In genomic region chr20:7710440-7710839, GRCh38 we compare ENCODE assay signal across 21 cellular contexts.
"Had no signal": no experiment of that assay in that cellular context is flagged by ENCODE, and none has a peak within 500 bp of the region (broad histone marks: within the 10 kb centered on the region; RNA-seq: fewer than 3 reads in every experiment).

No MANE protein-coding gene starts in this region.

- H3K4me2 ChIP-seq: smooth muscle cell had no signal

- H3K36me3 ChIP-seq: breast epithelium, esophagus muscularis mucosa, lower lobe of right lung, neutrophil, suprapubic skin had no signal

- H3K27ac ChIP-seq: breast epithelium, esophagus muscularis mucosa, lower lobe of right lung, neutrophil, parathyroid adenoma, suprapubic skin had no signal

- H3K79me2 ChIP-seq: parathyroid adenoma had no signal

- H3K27me3 ChIP-seq: breast epithelium, esophagus muscularis mucosa, neutrophil, suprapubic skin had no signal

- H3K4me1 ChIP-seq: breast epithelium, esophagus muscularis mucosa, lower lobe of right lung, parathyroid adenoma, suprapubic skin had no signal

- H3K4me3 ChIP-seq: breast epithelium, esophagus muscularis mucosa, lower lobe of right lung, smooth muscle cell, suprapubic skin had no signal

- H2AFZ ChIP-seq: parathyroid adenoma had no signal

- H3K9me3 ChIP-seq: breast epithelium, esophagus muscularis mucosa, lower lobe of right lung, neutrophil, suprapubic skin had no signal

- H3K9ac ChIP-seq: parathyroid adenoma had no signal

- ATAC-seq: activated CD8-positive, alpha-beta memory T cell treated with anti-CD3 and anti-CD28 coated beads, Interleukin-2, amount 10 ng/mL, durations not matched to agents 7 days and 5 days; lower lobe of right lung; natural killer cell treated with Interleukin-12 subunit alpha and Interleukin-12 subunit beta and Interleukin-15 and Interleukin-18, amount 100 ng/mL, for 72 hours; sciatic nerve; stimulated activated naive CD8-positive, alpha-beta T cell treated with anti-CD3 and anti-CD28 coated beads, Interleukin-15, amount 100 ng/mL, for 72 hours; WTC11 had no signal

- DNase-seq: activated CD4-positive, alpha-beta memory T cell treated with anti-CD3 and anti-CD28 coated beads, Interleukin-2, amount 10 ng/mL, durations not matched to agents 7 days and 5 days; activated CD4-positive, alpha-beta T cell treated with anti-CD3 and anti-CD28 coated beads for 4 hours; activated CD8-positive, alpha-beta memory T cell treated with anti-CD3 and anti-CD28 coated beads, Interleukin-2, amount 10 ng/mL, durations not matched to agents 7 days and 5 days; activated naive CD4-positive, alpha-beta T cell; anterior cingulate cortex; effector CD8-positive, alpha-beta T cell; foreskin fibroblast; islet precursor cell; lower lobe of right lung; stimulated activated CD4-positive, alpha-beta T cell treated with anti-CD3 and anti-CD28 coated beads, Interleukin-4, amount 100 ng/mL, for 1 hour; stimulated activated naive CD8-positive, alpha-beta T cell treated with anti-CD3 and anti-CD28 coated beads, Interleukin-15, amount 100 ng/mL, for 72 hours; trophoblast cell had no signal
